9 cellular contexts compared by ENCODE assay signal in genomic region chr19:2549701-2550191, GRCh38.
DNase-seq lines count a peak whose midpoint lies in the region; ATAC-seq and TF ChIP-seq lines count a peak whose summit lies in the region.
"Had no signal": no experiment of that assay in that cellular context is flagged by ENCODE, and none has a peak within 500 bp of the region (broad histone marks: within the 10 kb centered on the region; RNA-seq: fewer than 3 reads in every experiment).

No MANE protein-coding gene starts in this region.

- intact Hi-C loops in natural killer cell (cut with micrococcal nuclease) (loop anchor here (5.0 kb wide), 1 partner anchor 72 kb away; the partner anchor contains the start of gene GADD45B), colonic mucosa (cut with DNase I) (no loop called here), Caco-2 (cut with micrococcal nuclease; ENCODE audit: unreplicated experiment) (loop anchor here (10.0 kb wide), 1 partner anchor 1255 kb away; no protein-coding TSS in a partner anchor)

- H3K27ac ChIP-seq in colonic mucosa = peak overlapping the region; percentile 14

- H3K4me3 Mint-ChIP-seq in natural killer cell treated with Interleukin-12 subunit alpha and Interleukin-12 subunit beta and Interleukin-15 and Interleukin-18, amount 100 ng/mL, for 72 hours = no peak overlapping the region
- H3K4me3 Mint-ChIP-seq in natural killer cell (no peak overlapping the region), Caco-2 (ENCODE audit: unreplicated experiment) (no peak overlapping the region)

- POLR2A ChIA-PET in Caco-2 (lab: Charles Lee) = no interaction called here

- no peaks in the 10 kb centered on the region for H3K27me3 Mint-ChIP-seq in natural killer cell treated with Interleukin-12 subunit alpha and Interleukin-12 subunit beta and Interleukin-15 and Interleukin-18, amount 100 ng/mL, for 72 hours
- H3K27me3 Mint-ChIP-seq in natural killer cell (ENCODE audit: low read depth in 2 of 2) = no peaks in the 10 kb centered on the region
- H3K27me3 Mint-ChIP-seq in Caco-2 (ENCODE audit: insufficient read depth, unreplicated experiment) = no peaks in the 10 kb centered on the region

- H3K9me3 Mint-ChIP-seq in natural killer cell treated with Interleukin-12 subunit alpha and Interleukin-12 subunit beta and Interleukin-15 and Interleukin-18, amount 100 ng/mL, for 72 hours = no peaks in the 10 kb centered on the region
- no peaks in the 10 kb centered on the region for H3K9me3 Mint-ChIP-seq in natural killer cell
- H3K9me3 Mint-ChIP-seq in Caco-2 (ENCODE audit: unreplicated experiment) = no peaks in the 10 kb centered on the region

- peaks cover 15 to 36% of the 10 kb centered on the region in 2 donors for H3K4me1 Mint-ChIP-seq in natural killer cell treated with Interleukin-12 subunit alpha and Interleukin-12 subunit beta and Interleukin-15 and Interleukin-18, amount 100 ng/mL, for 72 hours (ENCODE audit: low read depth in 2 of 2)
- H3K4me1 Mint-ChIP-seq in natural killer cell = peaks cover 20 to 32% of the 10 kb centered on the region in 2 donors
- peaks cover 7% of the 10 kb centered on the region for H3K4me1 Mint-ChIP-seq in Caco-2 (ENCODE audit: low read depth, unreplicated experiment)

- TF ChIP-seq CTCF in natural killer cell (IDR thresholded peaks at IDR 0.05) (no peak), colonic mucosa (IDR thresholded peaks at IDR 0.05) (no peak), Caco-2 (IDR thresholded peaks at IDR 0.05; ENCODE audit: insufficient read depth in 1 of 2, low read depth in 1 of 2, low read length in 1 of 2, severe bottlenecking in 1 of 2, unreplicated experiment in 1 of 2) (no peak)

- H3K4me3 ChIP-seq in colonic mucosa (no peak overlapping the region), Caco-2 (ENCODE audit: low read depth, low read length) (no peak overlapping the region)

- H3K27me3 ChIP-seq in colonic mucosa (no peaks in the 10 kb centered on the region), Caco-2 (replicated peaks; ENCODE audit: control insufficient read depth, insufficient read depth, low read length) (no peaks in the 10 kb centered on the region)

- H3K36me3 ChIP-seq in colonic mucosa (no peaks in the 10 kb centered on the region), Caco-2 (ENCODE audit: control insufficient read depth, insufficient read depth, low read length) (no peaks in the 10 kb centered on the region)

- no peaks in the 10 kb centered on the region for H3K36me3 Mint-ChIP-seq in natural killer cell treated with Interleukin-12 subunit alpha and Interleukin-12 subunit beta and Interleukin-15 and Interleukin-18, amount 100 ng/mL, for 72 hours
- H3K36me3 Mint-ChIP-seq in natural killer cell (no peaks in the 10 kb centered on the region), Caco-2 (ENCODE audit: insufficient read depth, unreplicated experiment) (peaks cover 11% of the 10 kb centered on the region)

- ATAC-seq in natural killer cell treated with Interleukin-12 subunit alpha and Interleukin-12 subunit beta and Interleukin-15 and Interleukin-18, amount 100 ng/mL, for 72 hours = no peak
- no peak for ATAC-seq in natural killer cell
- ATAC-seq in stimulated activated naive CD8-positive, alpha-beta T cell treated with anti-CD3 and anti-CD28 coated beads, Interleukin-15, Interleukin-2, amounts not matched to agents 100 U/mL and 50 U/mL, for 24 hours = no peak

- H3K27ac Mint-ChIP-seq in natural killer cell treated with Interleukin-12 subunit alpha and Interleukin-12 subunit beta and Interleukin-15 and Interleukin-18, amount 100 ng/mL, for 72 hours = peak overlapping the region; percentile 21 to 29
- no peak overlapping the region for H3K27ac Mint-ChIP-seq in natural killer cell
- no peak overlapping the region for H3K27ac Mint-ChIP-seq in Caco-2 (ENCODE audit: unreplicated experiment)

- H3K9ac ChIP-seq in colonic mucosa (ENCODE audit: low read depth in 2 of 2, low read length in 2 of 2) = no peak overlapping the region

- CTCF ChIA-PET in Caco-2 (lab: Charles Lee) = no interaction called here

- H3K4me1 ChIP-seq in colonic mucosa = peaks cover 5% of the 10 kb centered on the region
- peaks cover 13% of the 10 kb centered on the region for H3K4me1 ChIP-seq in Caco-2

- H3K9me3 ChIP-seq in colonic mucosa = no peaks in the 10 kb centered on the region
- no peaks in the 10 kb centered on the region for H3K9me3 ChIP-seq in Caco-2

- no peak for DNase-seq in natural killer cell treated with Interleukin-12 subunit alpha and Interleukin-12 subunit beta and Interleukin-15 and Interleukin-18, amount 100 ng/mL, for 72 hours (ENCODE audit: low spot score)
- DNase-seq in natural killer cell = no peak
- DNase-seq in colonic mucosa = peak; percentile 64
- peak; percentile 32 for DNase-seq in middle frontal gyrus (ENCODE audit: extremely low spot score, low spot score)
- no peak for DNase-seq in NCI-H2227 (lab: John Stamatoyannopoulos, UW; ENCODE audit: unreplicated experiment)
- DNase-seq in Caco-2 = no peak
- DNase-seq in activated naive CD4-positive, alpha-beta T cell treated with anti-CD3 and anti-CD28 coated beads, Interleukin-2, amount 50 U/mL, for 16 hours = no peak
- no peak for DNase-seq in stimulated activated naive CD8-positive, alpha-beta T cell treated with anti-CD3 and anti-CD28 coated beads, Interleukin-15, Interleukin-2, amounts not matched to agents 100 U/mL and 50 U/mL, for 24 hours
- DNase-seq: activated CD4-positive, alpha-beta T cell treated with anti-CD3 and anti-CD28 coated beads for 1 hour had no signal

- no TSS peak for BruUV-seq in Caco-2 (replicated peaks; lab: Mats Ljungman, UMichigan)

Comparison
In these comparisons a context has a peak if more than half of its experiments do, and no peak if none do; other contexts are left out.
1. H3K27ac Mint-ChIP-seq: peak in natural killer cell treated with Interleukin-12 subunit alpha and Interleukin-12 subunit beta and Interleukin-15 and Interleukin-18, amount 100 ng/mL, for 72 hours (2 of 2); none in natural killer cell (0 of 2) and Caco-2 (single experiment).
2. DNase-seq: peak in colonic mucosa (single experiment) and middle frontal gyrus (single experiment); none in natural killer cell treated with Interleukin-12 subunit alpha and Interleukin-12 subunit beta and Interleukin-15 and Interleukin-18, amount 100 ng/mL, for 72 hours (single experiment), natural killer cell (single experiment), NCI-H2227 (single experiment), Caco-2 (0 of 2), activated naive CD4-positive, alpha-beta T cell treated with anti-CD3 and anti-CD28 coated beads, Interleukin-2, amount 50 U/mL, for 16 hours (single experiment) and stimulated activated naive CD8-positive, alpha-beta T cell treated with anti-CD3 and anti-CD28 coated beads, Interleukin-15, Interleukin-2, amounts not matched to agents 100 U/mL and 50 U/mL, for 24 hours (single experiment).